Comparison of ENCODE assay signal across 1 cellular context in the genomic region with DNA sequence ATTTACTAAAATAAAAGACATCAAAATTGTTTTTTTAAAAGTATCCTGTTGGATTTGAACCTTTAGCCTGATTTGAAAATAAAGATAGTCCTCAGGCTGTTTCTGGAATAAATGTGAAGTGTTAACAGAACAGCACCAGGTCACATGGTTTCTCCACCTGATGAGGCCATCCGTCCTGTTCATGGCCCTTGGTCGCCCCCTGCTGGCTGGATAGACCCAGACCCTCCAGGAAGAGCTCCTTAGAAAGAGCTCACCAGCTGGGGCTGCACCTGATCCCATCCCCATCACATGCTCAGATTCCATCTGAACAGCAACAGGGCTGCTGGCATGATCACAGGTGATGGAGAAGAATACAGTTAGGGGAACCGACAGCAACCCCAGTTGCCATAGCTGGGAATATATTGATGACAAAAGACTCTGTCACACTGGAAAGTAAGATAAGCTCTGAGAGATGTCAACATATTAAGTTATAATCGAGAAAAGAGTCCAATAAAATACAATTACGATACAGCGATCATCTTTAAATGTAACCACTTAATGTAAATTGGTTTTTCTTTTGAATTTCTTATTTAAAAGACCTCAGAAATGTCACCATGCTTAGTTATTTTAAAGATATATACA.
TF ChIP-seq lines count a peak whose summit lies in the region.

No MANE protein-coding gene starts in this region.

TF ChIP-seq in HCT116, 20 proteins besides CTCF, POLR2A, EP300 and RAD21:
- TF ChIP-seq, protein P1, sequence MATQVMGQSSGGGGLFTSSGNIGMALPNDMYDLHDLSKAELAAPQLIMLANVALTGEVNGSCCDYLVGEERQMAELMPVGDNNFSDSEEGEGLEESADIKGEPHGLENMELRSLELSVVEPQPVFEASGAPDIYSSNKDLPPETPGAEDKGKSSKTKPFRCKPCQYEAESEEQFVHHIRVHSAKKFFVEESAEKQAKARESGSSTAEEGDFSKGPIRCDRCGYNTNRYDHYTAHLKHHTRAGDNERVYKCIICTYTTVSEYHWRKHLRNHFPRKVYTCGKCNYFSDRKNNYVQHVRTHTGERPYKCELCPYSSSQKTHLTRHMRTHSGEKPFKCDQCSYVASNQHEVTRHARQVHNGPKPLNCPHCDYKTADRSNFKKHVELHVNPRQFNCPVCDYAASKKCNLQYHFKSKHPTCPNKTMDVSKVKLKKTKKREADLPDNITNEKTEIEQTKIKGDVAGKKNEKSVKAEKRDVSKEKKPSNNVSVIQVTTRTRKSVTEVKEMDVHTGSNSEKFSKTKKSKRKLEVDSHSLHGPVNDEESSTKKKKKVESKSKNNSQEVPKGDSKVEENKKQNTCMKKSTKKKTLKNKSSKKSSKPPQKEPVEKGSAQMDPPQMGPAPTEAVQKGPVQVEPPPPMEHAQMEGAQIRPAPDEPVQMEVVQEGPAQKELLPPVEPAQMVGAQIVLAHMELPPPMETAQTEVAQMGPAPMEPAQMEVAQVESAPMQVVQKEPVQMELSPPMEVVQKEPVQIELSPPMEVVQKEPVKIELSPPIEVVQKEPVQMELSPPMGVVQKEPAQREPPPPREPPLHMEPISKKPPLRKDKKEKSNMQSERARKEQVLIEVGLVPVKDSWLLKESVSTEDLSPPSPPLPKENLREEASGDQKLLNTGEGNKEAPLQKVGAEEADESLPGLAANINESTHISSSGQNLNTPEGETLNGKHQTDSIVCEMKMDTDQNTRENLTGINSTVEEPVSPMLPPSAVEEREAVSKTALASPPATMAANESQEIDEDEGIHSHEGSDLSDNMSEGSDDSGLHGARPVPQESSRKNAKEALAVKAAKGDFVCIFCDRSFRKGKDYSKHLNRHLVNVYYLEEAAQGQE (IDR thresholded peaks at IDR 0.05; ENCODE audit: low read depth): no peak
- TF ChIP-seq, protein P2, sequence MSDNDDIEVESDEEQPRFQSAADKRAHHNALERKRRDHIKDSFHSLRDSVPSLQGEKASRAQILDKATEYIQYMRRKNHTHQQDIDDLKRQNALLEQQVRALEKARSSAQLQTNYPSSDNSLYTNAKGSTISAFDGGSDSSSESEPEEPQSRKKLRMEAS (IDR thresholded peaks at IDR 0.05): peak; percentile 62
TF ChIP-seq in HCT116: peak in this region for 1.
